Comparison of ENCODE assay signal across 9 cellular contexts in the genomic region with DNA sequence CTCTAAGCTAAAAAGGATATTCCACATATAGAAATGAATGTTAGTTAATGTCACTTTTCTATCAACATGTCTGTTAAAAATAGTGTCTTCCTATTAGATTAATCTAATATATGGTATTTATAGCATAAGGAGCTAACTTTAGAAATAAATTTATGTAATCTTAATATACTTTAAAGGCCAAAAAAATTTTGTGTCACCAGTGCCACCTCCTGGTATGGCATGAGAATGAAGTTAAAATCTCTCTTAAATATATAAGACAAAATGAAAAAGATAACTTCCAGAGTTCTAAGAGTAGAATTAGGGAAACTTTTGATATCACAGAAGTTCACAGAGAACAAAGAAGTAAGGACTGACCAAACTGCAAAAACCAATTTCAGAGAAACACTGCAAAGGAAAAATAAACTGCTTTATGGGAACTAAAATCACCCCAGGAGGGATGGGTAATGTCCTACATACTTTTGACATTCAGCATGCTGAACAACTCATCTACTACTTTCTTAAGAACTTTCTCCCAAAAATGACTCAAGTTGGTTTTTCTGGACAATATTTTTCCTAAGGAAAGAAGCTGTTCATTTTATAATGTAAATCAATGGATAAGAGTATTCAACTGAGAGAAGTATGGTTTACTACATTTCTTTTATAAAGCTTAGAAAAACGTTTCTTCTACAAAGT.
DNase-seq lines count a peak whose midpoint lies in the region; ATAC-seq and TF ChIP-seq lines count a peak whose summit lies in the region.
"Had no signal": no experiment of that assay in that cellular context is flagged by ENCODE, and none has a peak within 500 bp of the region (broad histone marks: within the 10 kb centered on the region; RNA-seq: fewer than 3 reads in every experiment).

No MANE protein-coding gene starts in this region.

- peaks cover 36% of the 10 kb centered on the region for H3K36me3 ChIP-seq in A673 (ENCODE audit: insufficient read depth, low read length, poor library complexity, severe bottlenecking)
- peaks cover 6% of the 10 kb centered on the region for H3K36me3 ChIP-seq in GM06990 (ENCODE audit: control insufficient read depth, insufficient read depth, low read length)
- H3K36me3 ChIP-seq in SU-DHL-6 (ENCODE audit: low read length): peaks cover 67% of the 10 kb centered on the region
- H3K36me3 ChIP-seq in gastroesophageal sphincter: peaks cover 4 to 67% of the 10 kb centered on the region in 2 donors

- 52 to 67% methylated on average over 1 of the region's 1 CpG for WGBS in gastroesophageal sphincter (ENCODE audit: low coverage in 1 of 2), 2 donors

- no peak overlapping the region for H3K4me2 ChIP-seq in SU-DHL-6 (ENCODE audit: low read depth, low read length, poor library complexity, severe bottlenecking)

- no peak for TF ChIP-seq POLR2A in gastroesophageal sphincter (IDR thresholded peaks at IDR 0.05)

- CTCF ChIA-PET in A673 (lab: Charles Lee): interaction anchor here (0.7 to 0.8 kb wide), 2 partner anchors 10 to 131 kb away, joined by 3 to 4 read pairs; no protein-coding TSS in a partner anchor

- H3F3A ChIP-seq in SU-DHL-6 (ENCODE audit: insufficient read depth): peaks cover 7% of the 10 kb centered on the region; the same call in 1 of the 2 replicates

- H2AFZ ChIP-seq in SU-DHL-6 (ENCODE audit: low read depth, low read length, severe bottlenecking): no peak overlapping the region

- DNase-seq in A673 (ENCODE audit: low spot score): peak; percentile 32
- no peak for DNase-seq in GM06990 (ENCODE audit: extremely low read depth, insufficient read length)
- no peak for DNase-seq in NCI-H82 treated with DMSO at 0.1 percent for 48 hours (lab: John Stamatoyannopoulos, UW; ENCODE audit: unreplicated experiment)
- DNase-seq in NCI-H226: no peak
- DNase-seq in GF-D8 (lab: John Stamatoyannopoulos, UW): no peak
- DNase-seq: NCI-H345 had no signal

- H3K79me2 ChIP-seq in SU-DHL-6 (ENCODE audit: insufficient read depth, low read length): peaks cover 4% of the 10 kb centered on the region; the same call in 1 of the 2 replicates

- H3K4me3 ChIP-seq in A673 (ENCODE audit: low read depth, low read length, poor library complexity, severe bottlenecking) (no peak overlapping the region), GM06990 (replicated peaks; ENCODE audit: low read depth, low read length) (no peak overlapping the region), SU-DHL-6 (ENCODE audit: insufficient read depth, low read length, poor library complexity, severe bottlenecking) (no peak overlapping the region), gastroesophageal sphincter (no peak overlapping the region)

- ATAC-seq in gastroesophageal sphincter: no peak
- ATAC-seq in HG02970 (IDR thresholded peaks at IDR 0.05; ENCODE audit: low FRiP score, unreplicated experiment): no peak

- H3K4me1 ChIP-seq in A673 (ENCODE audit: insufficient read depth, low read length, poor library complexity, severe bottlenecking) (peaks cover 9% of the 10 kb centered on the region), gastroesophageal sphincter (no peaks in the 10 kb centered on the region)

- intact Hi-C loops in A673 (cut with micrococcal nuclease; ENCODE audit: unreplicated experiment): loop anchor here (2.0 to 5.0 kb wide), 2 partner anchors 81 to 449 kb away; a partner anchor contains a TSS

- no TSS peak for BruUV-seq in A673 (replicated peaks; lab: Mats Ljungman, UMichigan)

- H3K9me3 ChIP-seq in A673 (ENCODE audit: low read depth, low read length, poor library complexity, severe bottlenecking) (no peaks in the 10 kb centered on the region), SU-DHL-6 (ENCODE audit: insufficient read depth, low read length) (no peaks in the 10 kb centered on the region), gastroesophageal sphincter (no peaks in the 10 kb centered on the region)

- TF ChIP-seq EP300 in gastroesophageal sphincter (IDR thresholded peaks at IDR 0.05): no peak

- H3K27ac ChIP-seq in A673 (ENCODE audit: low read depth, low read length, poor library complexity, severe bottlenecking): no peak overlapping the region
- H3K27ac ChIP-seq in SU-DHL-6 (ENCODE audit: low read depth, low read length): no peak overlapping the region
- H3K27ac ChIP-seq in gastroesophageal sphincter: no peak overlapping the region

- H3K9me2 ChIP-seq in SU-DHL-6 (replicated peaks; ENCODE audit: insufficient read depth, low read length): no peaks in the 10 kb centered on the region

- peak; percentile 72 for TF ChIP-seq CTCF in A673 (conservative IDR thresholded peaks at IDR 0.05; ENCODE audit: low read depth, low read length)
- peak; percentile 47 for TF ChIP-seq CTCF in GM06990 (IDR thresholded peaks at IDR 0.05; ENCODE audit: insufficient read depth, low read length, poor library complexity, severe bottlenecking)
- peak; percentile 34 for TF ChIP-seq CTCF in SU-DHL-6 (IDR thresholded peaks at IDR 0.05; ENCODE audit: insufficient read depth, low read length, poor library complexity, severe bottlenecking)
- peak; percentile 26 to 54 (median 38) for TF ChIP-seq CTCF in gastroesophageal sphincter (IDR thresholded peaks at IDR 0.05)

- no peaks in the 10 kb centered on the region for H4K20me1 ChIP-seq in SU-DHL-6 (ENCODE audit: low read depth, low read length)

- POLR2A ChIA-PET in A673 (lab: Charles Lee; ENCODE audit: low non-redundant PET): interaction anchor here (0.7 kb wide), 1 partner anchor 75 kb away, joined by 4 read pairs; no protein-coding TSS in a partner anchor

- H3K27me3 ChIP-seq in A673 (replicated peaks; ENCODE audit: insufficient read depth, low read depth, low read length, poor library complexity): no peaks in the 10 kb centered on the region
- no peaks in the 10 kb centered on the region for H3K27me3 ChIP-seq in GM06990 (replicated peaks; ENCODE audit: control insufficient read depth, insufficient read depth, low read length)
- H3K27me3 ChIP-seq in SU-DHL-6 (ENCODE audit: low read length): no peaks in the 10 kb centered on the region
- H3K27me3 ChIP-seq in gastroesophageal sphincter: no peaks in the 10 kb centered on the region

- no peak overlapping the region for H3K9ac ChIP-seq in SU-DHL-6 (ENCODE audit: low read length)
